ENCODE assay signal across 1 cellular context in genomic region chr14:93909429-93910128, GRCh38.
TF ChIP-seq lines count a peak whose summit lies in the region.

No MANE protein-coding gene starts in this region.

TF ChIP-seq in HepG2, 621 proteins besides CTCF, POLR2A, EP300 and RAD21 (continued from another document):
- no peak for TF ChIP-seq ARID3A (IDR thresholded peaks at IDR 0.05; ENCODE audit: low read depth, low read length)
- TF ChIP-seq ZNF556 (CRISPR knock-in tag; IDR thresholded peaks at IDR 0.05; ENCODE audit: borderline replicate concordance), result no peak
- TF ChIP-seq, protein P1, sequence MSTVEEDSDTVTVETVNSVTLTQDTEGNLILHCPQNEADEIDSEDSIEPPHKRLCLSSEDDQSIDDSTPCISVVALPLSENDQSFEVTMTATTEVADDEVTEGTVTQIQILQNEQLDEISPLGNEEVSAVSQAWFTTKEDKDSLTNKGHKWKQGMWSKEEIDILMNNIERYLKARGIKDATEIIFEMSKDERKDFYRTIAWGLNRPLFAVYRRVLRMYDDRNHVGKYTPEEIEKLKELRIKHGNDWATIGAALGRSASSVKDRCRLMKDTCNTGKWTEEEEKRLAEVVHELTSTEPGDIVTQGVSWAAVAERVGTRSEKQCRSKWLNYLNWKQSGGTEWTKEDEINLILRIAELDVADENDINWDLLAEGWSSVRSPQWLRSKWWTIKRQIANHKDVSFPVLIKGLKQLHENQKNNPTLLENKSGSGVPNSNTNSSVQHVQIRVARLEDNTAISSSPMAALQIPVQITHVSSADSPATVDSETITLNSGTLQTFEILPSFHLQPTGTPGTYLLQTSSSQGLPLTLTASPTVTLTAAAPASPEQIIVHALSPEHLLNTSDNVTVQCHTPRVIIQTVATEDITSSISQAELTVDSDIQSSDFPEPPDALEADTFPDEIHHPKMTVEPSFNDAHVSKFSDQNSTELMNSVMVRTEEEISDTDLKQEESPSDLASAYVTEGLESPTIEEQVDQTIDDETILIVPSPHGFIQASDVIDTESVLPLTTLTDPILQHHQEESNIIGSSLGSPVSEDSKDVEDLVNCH (CRISPR knock-in tag; IDR thresholded peaks at IDR 0.05), result no peak
- TF ChIP-seq PTBP1 (IDR thresholded peaks at IDR 0.05; ENCODE audit: low read depth, low read length, poor library complexity, severe bottlenecking), result no peak
- no peak for TF ChIP-seq ZNF672 (CRISPR knock-in tag; IDR thresholded peaks at IDR 0.05)
- no peak for TF ChIP-seq NFAT5 (CRISPR knock-in tag; IDR thresholded peaks at IDR 0.05)
- TF ChIP-seq PRDM4 (CRISPR knock-in tag; IDR thresholded peaks at IDR 0.05; ENCODE audit: borderline replicate concordance), result no peak
- no peak for TF ChIP-seq ZHX1 (CRISPR knock-in tag; IDR thresholded peaks at IDR 0.05; ENCODE audit: low read depth)
- TF ChIP-seq ZFYVE20 (CRISPR knock-in tag; IDR thresholded peaks at IDR 0.05; ENCODE audit: borderline replicate concordance, low read depth), result no peak
- TF ChIP-seq, protein P2, sequence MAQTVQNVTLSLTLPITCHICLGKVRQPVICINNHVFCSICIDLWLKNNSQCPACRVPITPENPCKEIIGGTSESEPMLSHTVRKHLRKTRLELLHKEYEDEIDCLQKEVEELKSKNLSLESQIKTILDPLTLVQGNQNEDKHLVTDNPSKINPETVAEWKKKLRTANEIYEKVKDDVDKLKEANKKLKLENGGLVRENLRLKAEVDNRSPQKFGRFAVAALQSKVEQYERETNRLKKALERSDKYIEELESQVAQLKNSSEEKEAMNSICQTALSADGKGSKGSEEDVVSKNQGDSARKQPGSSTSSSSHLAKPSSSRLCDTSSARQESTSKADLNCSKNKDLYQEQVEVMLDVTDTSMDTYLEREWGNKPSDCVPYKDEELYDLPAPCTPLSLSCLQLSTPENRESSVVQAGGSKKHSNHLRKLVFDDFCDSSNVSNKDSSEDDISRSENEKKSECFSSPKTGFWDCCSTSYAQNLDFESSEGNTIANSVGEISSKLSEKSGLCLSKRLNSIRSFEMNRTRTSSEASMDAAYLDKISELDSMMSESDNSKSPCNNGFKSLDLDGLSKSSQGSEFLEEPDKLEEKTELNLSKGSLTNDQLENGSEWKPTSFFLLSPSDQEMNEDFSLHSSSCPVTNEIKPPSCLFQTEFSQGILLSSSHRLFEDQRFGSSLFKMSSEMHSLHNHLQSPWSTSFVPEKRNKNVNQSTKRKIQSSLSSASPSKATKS (CRISPR knock-in tag; IDR thresholded peaks at IDR 0.05), result no peak
- no peak for TF ChIP-seq HOXD1 (CRISPR knock-in tag; IDR thresholded peaks at IDR 0.05)
- TF ChIP-seq, protein P3, sequence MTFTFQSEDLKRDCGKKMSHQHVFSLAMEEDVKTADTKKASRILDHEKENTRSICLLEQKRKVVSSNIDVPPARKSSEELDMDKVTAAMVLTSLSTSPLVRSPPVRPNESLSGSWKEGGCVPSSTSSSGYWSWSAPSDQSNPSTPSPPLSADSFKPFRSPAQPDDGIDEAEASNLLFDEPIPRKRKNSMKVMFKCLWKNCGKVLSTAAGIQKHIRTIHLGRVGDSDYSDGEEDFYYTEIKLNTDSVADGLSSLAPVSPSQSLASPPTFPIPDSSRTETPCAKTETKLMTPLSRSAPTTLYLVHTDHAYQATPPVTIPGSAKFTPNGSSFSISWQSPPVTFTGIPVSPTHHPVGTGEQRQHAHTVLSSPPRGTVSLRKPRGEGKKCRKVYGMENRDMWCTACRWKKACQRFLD (CRISPR knock-in tag; IDR thresholded peaks at IDR 0.05; ENCODE audit: borderline replicate concordance), result no peak
- no peak for TF ChIP-seq SSRP1 (CRISPR knock-in tag; IDR thresholded peaks at IDR 0.05)
- TF ChIP-seq ZNF614 (CRISPR knock-in tag; IDR thresholded peaks at IDR 0.05; ENCODE audit: borderline replicate concordance), result no peak
- peak; percentile 13; the same call in 1 of the 2 replicates for TF ChIP-seq FOXA3 (CRISPR knock-in tag; IDR thresholded peaks at IDR 0.05)
- TF ChIP-seq, protein P4, sequence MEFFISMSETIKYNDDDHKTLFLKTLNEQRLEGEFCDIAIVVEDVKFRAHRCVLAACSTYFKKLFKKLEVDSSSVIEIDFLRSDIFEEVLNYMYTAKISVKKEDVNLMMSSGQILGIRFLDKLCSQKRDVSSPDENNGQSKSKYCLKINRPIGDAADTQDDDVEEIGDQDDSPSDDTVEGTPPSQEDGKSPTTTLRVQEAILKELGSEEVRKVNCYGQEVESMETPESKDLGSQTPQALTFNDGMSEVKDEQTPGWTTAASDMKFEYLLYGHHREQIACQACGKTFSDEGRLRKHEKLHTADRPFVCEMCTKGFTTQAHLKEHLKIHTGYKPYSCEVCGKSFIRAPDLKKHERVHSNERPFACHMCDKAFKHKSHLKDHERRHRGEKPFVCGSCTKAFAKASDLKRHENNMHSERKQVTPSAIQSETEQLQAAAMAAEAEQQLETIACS (CRISPR knock-in tag; IDR thresholded peaks at IDR 0.05), result no peak
- TF ChIP-seq, protein P5, sequence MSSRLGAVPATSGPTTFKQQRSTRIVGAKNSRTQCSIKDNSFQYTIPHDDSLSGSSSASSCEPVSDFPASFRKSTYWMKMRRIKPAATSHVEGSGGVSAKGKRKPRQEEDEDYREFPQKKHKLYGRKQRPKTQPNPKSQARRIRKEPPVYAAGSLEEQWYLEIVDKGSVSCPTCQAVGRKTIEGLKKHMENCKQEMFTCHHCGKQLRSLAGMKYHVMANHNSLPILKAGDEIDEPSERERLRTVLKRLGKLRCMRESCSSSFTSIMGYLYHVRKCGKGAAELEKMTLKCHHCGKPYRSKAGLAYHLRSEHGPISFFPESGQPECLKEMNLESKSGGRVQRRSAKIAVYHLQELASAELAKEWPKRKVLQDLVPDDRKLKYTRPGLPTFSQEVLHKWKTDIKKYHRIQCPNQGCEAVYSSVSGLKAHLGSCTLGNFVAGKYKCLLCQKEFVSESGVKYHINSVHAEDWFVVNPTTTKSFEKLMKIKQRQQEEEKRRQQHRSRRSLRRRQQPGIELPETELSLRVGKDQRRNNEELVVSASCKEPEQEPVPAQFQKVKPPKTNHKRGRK (CRISPR knock-in tag; IDR thresholded peaks at IDR 0.05), result no peak
- peak; percentile 69 for TF ChIP-seq POGZ (CRISPR knock-in tag; IDR thresholded peaks at IDR 0.05)
- TF ChIP-seq ZNF737 (CRISPR knock-in tag; IDR thresholded peaks at IDR 0.05; ENCODE audit: borderline replicate concordance), result no peak
